9 cellular contexts compared by ENCODE assay signal in the genomic region with DNA sequence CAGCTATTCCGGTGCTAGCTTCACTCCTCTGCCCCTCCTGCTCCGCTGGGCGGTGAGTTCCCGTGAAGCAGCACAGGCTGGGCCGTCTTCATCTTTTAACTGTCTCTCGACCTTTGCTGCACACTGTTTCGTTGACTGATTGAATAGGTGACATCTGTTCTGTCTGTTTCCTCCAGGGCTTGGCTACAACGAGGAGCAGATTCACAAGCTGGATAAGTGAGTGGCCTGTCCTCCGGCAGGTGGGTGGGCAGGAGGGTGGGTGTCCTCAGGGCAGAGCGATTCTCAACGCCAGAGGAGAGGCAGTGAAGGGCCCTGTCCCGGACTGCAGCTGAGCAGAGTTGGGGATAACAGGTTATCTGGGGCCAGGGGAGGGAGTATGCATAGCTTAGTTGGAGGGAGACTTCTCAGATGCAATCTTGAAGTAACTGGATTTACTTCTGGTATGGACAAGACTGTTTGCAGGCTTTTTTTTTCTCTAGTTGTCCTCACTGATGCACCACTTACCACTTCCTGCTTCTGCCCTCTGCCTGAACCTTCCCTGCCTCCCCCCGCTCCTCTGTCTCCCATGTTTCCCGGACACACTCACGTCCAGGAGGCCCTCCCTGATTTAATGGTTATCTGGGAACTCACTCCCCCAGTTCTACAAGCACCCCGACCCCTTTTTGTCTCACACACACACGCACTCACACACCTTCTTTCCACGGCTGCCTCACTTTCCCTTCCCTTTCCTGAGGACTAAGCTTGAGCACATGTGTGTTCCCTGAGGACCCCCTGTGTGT. TPM values are rescaled to one million over a fixed set of nuclear protein-coding genes. Genes with fewer than 3 reads are reported as not detected.
A peak's percentile ranks its signal among the peaks of the same experiment; 100 is the strongest.
DNase-seq lines count a peak whose midpoint lies in the region; ATAC-seq and TF ChIP-seq lines count a peak whose summit lies in the region.
"Had no signal": no experiment of that assay in that cellular context is flagged by ENCODE, and none has a peak within 500 bp of the region (broad histone marks: within the 10 kb centered on the region; RNA-seq: fewer than 3 reads in every experiment).

No MANE protein-coding gene starts in this region.

- peak overlapping the region; percentile 84 for H3K27ac Mint-ChIP-seq in activated naive CD8-positive, alpha-beta T cell
- H3K27ac Mint-ChIP-seq in activated naive CD8-positive, alpha-beta T cell treated with anti-CD3 and anti-CD28 coated beads, Interleukin-2, amount 50 U/mL, for 24 hours = no peak overlapping the region
- H3K27ac Mint-ChIP-seq in endothelial cell (ENCODE audit: unreplicated experiment) = peak overlapping the region; percentile 70
- H3K27ac Mint-ChIP-seq in stimulated activated naive B cell treated with anti-CD40 and anti-IgM and Interleukin-4, amounts not matched to agents 10 μg/mL and 1 μg/mL and 100 μg/mL, for 72 hours = peak overlapping the region; percentile 9

- no peaks in the 10 kb centered on the region for H3K9me3 Mint-ChIP-seq in activated naive CD8-positive, alpha-beta T cell (ENCODE audit: low read depth)
- no peaks in the 10 kb centered on the region for H3K9me3 Mint-ChIP-seq in activated naive CD8-positive, alpha-beta T cell treated with anti-CD3 and anti-CD28 coated beads, Interleukin-2, amount 50 U/mL, for 24 hours
- H3K9me3 Mint-ChIP-seq in endothelial cell (ENCODE audit: unreplicated experiment) = no peaks in the 10 kb centered on the region
- no peaks in the 10 kb centered on the region for H3K9me3 Mint-ChIP-seq in stimulated activated naive B cell treated with anti-CD40 and anti-IgM and Interleukin-4, amounts not matched to agents 10 μg/mL and 1 μg/mL and 100 μg/mL, for 72 hours

- H3K27me3 Mint-ChIP-seq in activated naive CD8-positive, alpha-beta T cell = no peaks in the 10 kb centered on the region
- no peaks in the 10 kb centered on the region for H3K27me3 Mint-ChIP-seq in activated naive CD8-positive, alpha-beta T cell treated with anti-CD3 and anti-CD28 coated beads, Interleukin-2, amount 50 U/mL, for 24 hours
- peaks cover 6% of the 10 kb centered on the region for H3K27me3 Mint-ChIP-seq in endothelial cell (ENCODE audit: unreplicated experiment)
- no peaks in the 10 kb centered on the region for H3K27me3 Mint-ChIP-seq in stimulated activated naive B cell treated with anti-CD40 and anti-IgM and Interleukin-4, amounts not matched to agents 10 μg/mL and 1 μg/mL and 100 μg/mL, for 72 hours

- TF ChIP-seq CTCF in endothelial cell (IDR thresholded peaks at IDR 0.05; ENCODE audit: unreplicated experiment) (no peak), thyroid gland (IDR thresholded peaks at IDR 0.05) (no peak)

- no peak overlapping the region for H3K4me3 Mint-ChIP-seq in activated naive CD8-positive, alpha-beta T cell
- H3K4me3 Mint-ChIP-seq in activated naive CD8-positive, alpha-beta T cell treated with anti-CD3 and anti-CD28 coated beads, Interleukin-2, amount 50 U/mL, for 24 hours = no peak overlapping the region
- no peak overlapping the region for H3K4me3 Mint-ChIP-seq in endothelial cell (ENCODE audit: unreplicated experiment)
- H3K4me3 Mint-ChIP-seq in stimulated activated naive B cell treated with anti-CD40 and anti-IgM and Interleukin-4, amounts not matched to agents 10 μg/mL and 1 μg/mL and 100 μg/mL, for 72 hours = no peak overlapping the region

- H3K9me3 ChIP-seq in thyroid gland = no peaks in the 10 kb centered on the region

- H3K4me3 ChIP-seq in thyroid gland (replicated peaks in 1 of 3) = no peak overlapping the region
- H3K4me3 ChIP-seq: lung had no signal

- H3K4me1 Mint-ChIP-seq in activated naive CD8-positive, alpha-beta T cell (ENCODE audit: low read depth) = peaks cover 1% of the 10 kb centered on the region
- peaks cover 13% of the 10 kb centered on the region for H3K4me1 Mint-ChIP-seq in activated naive CD8-positive, alpha-beta T cell treated with anti-CD3 and anti-CD28 coated beads, Interleukin-2, amount 50 U/mL, for 24 hours
- H3K4me1 Mint-ChIP-seq in endothelial cell (ENCODE audit: unreplicated experiment) = peaks cover 17% of the 10 kb centered on the region
- peaks cover 27 to 40% of the 10 kb centered on the region in 2 donors for H3K4me1 Mint-ChIP-seq in stimulated activated naive B cell treated with anti-CD40 and anti-IgM and Interleukin-4, amounts not matched to agents 10 μg/mL and 1 μg/mL and 100 μg/mL, for 72 hours

- H3K27me3 ChIP-seq in thyroid gland = no peaks in the 10 kb centered on the region

- 74 to 82% methylated on average over 18 of the region's 18 CpGs for WGBS in thyroid gland, 2 donors

- intact Hi-C loops in thyroid gland (cut with DNase I) = loop anchor here (2.0 to 10.0 kb wide), 3 partner anchors 54 to 174 kb away; no protein-coding TSS in a partner anchor

- H3K4me1 ChIP-seq in thyroid gland = peaks cover 6 to 12% of the 10 kb centered on the region in 2 donors

- H3K36me3 ChIP-seq in thyroid gland = no peaks in the 10 kb centered on the region

- no peak for ATAC-seq in activated naive CD8-positive, alpha-beta T cell treated with anti-CD3 and anti-CD28 coated beads, Interleukin-2, amount 50 U/mL, for 24 hours
- ATAC-seq in SK-N-SH treated with all-trans-retinoic acid at 6 μM for 48 hours = peak; percentile 43
- no peak for ATAC-seq in stimulated activated naive B cell treated with anti-CD40 and anti-IgM and Interleukin-4, amounts not matched to agents 10 μg/mL and 1 μg/mL and 100 μg/mL, for 72 hours (replicated peaks)

- DNase-seq in activated naive CD8-positive, alpha-beta T cell treated with anti-CD3 and anti-CD28 coated beads, Interleukin-2, amount 50 U/mL, for 24 hours = no peak
- DNase-seq in endothelial cell (ENCODE audit: low spot score) (no peak), thyroid gland (no peak), H4 (ENCODE audit: low spot score) (no peak), activated gamma-delta T cell treated with Interleukin-2 at 50 U/mL for 16 hours (no peak)
- DNase-seq in stimulated activated naive B cell treated with anti-CD40 and anti-IgM and Interleukin-4, amounts not matched to agents 10 μg/mL and 1 μg/mL and 100 μg/mL, for 72 hours = no peak

- peak overlapping the region in 1 of 3 donors; percentile 46 for H3K27ac ChIP-seq in thyroid gland

- TF ChIP-seq POLR2A in thyroid gland (IDR thresholded peaks at IDR 0.05) = no peak

- H3K36me3 Mint-ChIP-seq in activated naive CD8-positive, alpha-beta T cell = no peaks in the 10 kb centered on the region
- H3K36me3 Mint-ChIP-seq in activated naive CD8-positive, alpha-beta T cell treated with anti-CD3 and anti-CD28 coated beads, Interleukin-2, amount 50 U/mL, for 24 hours (ENCODE audit: low read depth) = peaks cover 17% of the 10 kb centered on the region
- peaks cover 22% of the 10 kb centered on the region for H3K36me3 Mint-ChIP-seq in endothelial cell (ENCODE audit: low read depth, unreplicated experiment)
- H3K36me3 Mint-ChIP-seq in stimulated activated naive B cell treated with anti-CD40 and anti-IgM and Interleukin-4, amounts not matched to agents 10 μg/mL and 1 μg/mL and 100 μg/mL, for 72 hours = peaks cover 53 to 62% of the 10 kb centered on the region in 2 donors

TF ChIP-seq in SK-N-SH treated with all-trans-retinoic acid at 6 μM for 48 hours, 23 proteins besides CTCF, POLR2A, EP300 and RAD21:
- TF ChIP-seq, protein P1, sequence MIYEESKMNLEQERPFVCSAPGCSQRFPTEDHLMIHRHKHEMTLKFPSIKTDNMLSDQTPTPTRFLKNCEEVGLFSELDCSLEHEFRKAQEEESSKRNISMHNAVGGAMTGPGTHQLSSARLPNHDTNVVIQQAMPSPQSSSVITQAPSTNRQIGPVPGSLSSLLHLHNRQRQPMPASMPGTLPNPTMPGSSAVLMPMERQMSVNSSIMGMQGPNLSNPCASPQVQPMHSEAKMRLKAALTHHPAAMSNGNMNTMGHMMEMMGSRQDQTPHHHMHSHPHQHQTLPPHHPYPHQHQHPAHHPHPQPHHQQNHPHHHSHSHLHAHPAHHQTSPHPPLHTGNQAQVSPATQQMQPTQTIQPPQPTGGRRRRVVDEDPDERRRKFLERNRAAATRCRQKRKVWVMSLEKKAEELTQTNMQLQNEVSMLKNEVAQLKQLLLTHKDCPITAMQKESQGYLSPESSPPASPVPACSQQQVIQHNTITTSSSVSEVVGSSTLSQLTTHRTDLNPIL (CRISPR knock-in tag; IDR thresholded peaks at IDR 0.05; ENCODE audit: low read depth) = no peak
- no peak for TF ChIP-seq ZNF565 (CRISPR knock-in tag; conservative IDR thresholded peaks at IDR 0.05; ENCODE audit: low read depth)
- TF ChIP-seq PPARA (CRISPR knock-in tag; IDR thresholded peaks at IDR 0.05; ENCODE audit: borderline replicate concordance) = no peak
- TF ChIP-seq TOX (CRISPR knock-in tag; IDR thresholded peaks at IDR 0.05; ENCODE audit: borderline replicate concordance) = 0 out of 2 replicates have a peak, but pooled peaks have one; percentile 42

RNA-seq across cellular contexts. Expression of a gene that starts 16.5 kb away (rescaled TPM):
- total RNA-seq in endothelial cell (ENCODE audit: unreplicated experiment) (1.2 TPM), thyroid gland (10 to 100 TPM; 14.0 to 16.4 (median 14.5) TPM)
- total RNA-seq in H4 (2014; rRNA removed; shearing (Covaris generic)) = 2.6 and 3.8 TPM in 2 replicates

RNA-seq across cellular contexts. Expression of a gene that starts 20.6 kb away (rescaled TPM):
- 20.9 TPM for total RNA-seq in endothelial cell (ENCODE audit: unreplicated experiment)
- 10 to 100 TPM in 1 of 4 donors, 1 to 10 TPM in 3; 4.7 to 10.5 (median 9.4) TPM for total RNA-seq in thyroid gland
- total RNA-seq in H4 (2014; rRNA removed; shearing (Covaris generic)) = 5.9 and 12.1 TPM in 2 replicates
